In the genomic region with DNA sequence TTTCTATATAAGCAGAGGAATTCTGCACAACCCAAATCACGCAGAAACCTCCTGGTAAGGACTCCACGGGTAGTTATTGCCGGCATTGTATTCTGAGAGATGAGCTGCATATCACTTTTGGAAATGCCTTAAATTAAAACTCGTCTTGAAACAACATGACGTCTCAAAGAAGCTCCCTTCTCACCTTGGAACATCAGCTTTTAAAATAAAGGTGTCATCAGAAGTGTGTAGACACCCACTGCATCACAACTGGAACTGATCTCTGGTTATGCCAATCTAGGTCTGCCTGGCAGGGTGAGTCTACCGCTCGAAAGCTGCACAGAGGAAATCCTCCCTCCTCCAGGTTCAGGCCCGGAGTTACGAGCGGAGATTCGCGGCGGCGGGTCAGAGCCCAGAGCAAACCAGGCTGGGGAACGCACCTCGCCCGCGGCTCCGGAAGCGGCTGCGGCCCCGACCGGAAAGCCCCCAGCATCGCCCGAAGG, we compare ENCODE assay signal across 1 cellular context.
TF ChIP-seq lines count a peak whose summit lies in the region.

No MANE protein-coding gene starts in this region.

TF ChIP-seq in WTC11, 78 proteins besides CTCF, POLR2A, EP300 and RAD21 (continued from another document):
- no peak for TF ChIP-seq ZNF317 (CRISPR knock-in tag; IDR thresholded peaks at IDR 0.05; ENCODE audit: borderline replicate concordance, low read depth)
